ENCODE assay signal across 8 cellular contexts in genomic region chr18:23071285-23071684, GRCh38.
DNase-seq lines count a peak whose midpoint lies in the region; ATAC-seq and TF ChIP-seq lines count a peak whose summit lies in the region.

No MANE protein-coding gene starts in this region.

- no peaks in the 10 kb centered on the region for H4K20me1 ChIP-seq in OCI-LY7 (ENCODE audit: insufficient read depth, low read length)

- peak overlapping the region; percentile 19 for H3K4me3 ChIP-seq in OCI-LY7 (ENCODE audit: low read depth, low read length, poor library complexity, severe bottlenecking)
- no peak overlapping the region for H3K4me3 ChIP-seq in stomach

- no peak for TF ChIP-seq CTCF in OCI-LY7 (conservative IDR thresholded peaks at IDR 0.05; ENCODE audit: low read length)
- no peak for TF ChIP-seq CTCF in stomach (IDR thresholded peaks at IDR 0.05)

- CTCF ChIA-PET in OCI-LY7 (lab: Charles Lee; ENCODE audit: unreplicated experiment) (no interaction called here), HEK293T (lab: Yijun Ruan, JAX) (interaction anchor here (1.0 kb wide), 1 partner anchor 47 kb away, joined by 3 read pairs; no protein-coding TSS in a partner anchor)

- WGBS in stomach, 5 donors: 59 to 76% (median 64%) methylated on average over 5 of the region's 5 CpGs

- POLR2A ChIA-PET in OCI-LY7 (lab: Charles Lee) (interaction anchor here (0.5 to 1.9 kb wide), 5 partner anchors 35 to 334 kb away, joined by 3 to 4 read pairs (median 3); no protein-coding TSS in a partner anchor), HEK293T (lab: Yijun Ruan, JAX) (no interaction called here)

- H3K9me3 ChIP-seq in OCI-LY7 (ENCODE audit: low read length) (no peaks in the 10 kb centered on the region), stomach (no peaks in the 10 kb centered on the region)

- peaks cover 19% of the 10 kb centered on the region for H3K9me3 Mint-ChIP-seq in activated T-helper 1 cell treated with anti-CD3 and anti-CD28 coated beads, Interleukin-12 subunit alpha, Interleukin-12 subunit beta, Interleukin-2, Interleukin-4 antibody, amounts not matched to agents 30 ng/mL and 10 ng/mL and 1 ng/mL, durations not matched to agents 14 hours and 24 hours and 36 hours
- peaks cover 3% of the 10 kb centered on the region for H3K9me3 Mint-ChIP-seq in memory B cell

- peak overlapping the region; percentile 89 for H2AFZ ChIP-seq in OCI-LY7 (ENCODE audit: low read length)

- TF ChIP-seq EP300 in stomach (IDR thresholded peaks at IDR 0.05): no peak

- H3K9me2 ChIP-seq in OCI-LY7 (ENCODE audit: insufficient read depth, low read length): no peaks in the 10 kb centered on the region

- H3K27me3 Mint-ChIP-seq in activated T-helper 1 cell treated with anti-CD3 and anti-CD28 coated beads, Interleukin-12 subunit alpha, Interleukin-12 subunit beta, Interleukin-2, Interleukin-4 antibody, amounts not matched to agents 30 ng/mL and 10 ng/mL and 1 ng/mL, durations not matched to agents 14 hours and 24 hours and 36 hours (ENCODE audit: insufficient read depth): peaks cover 2% of the 10 kb centered on the region
- H3K27me3 Mint-ChIP-seq in memory B cell: no peaks in the 10 kb centered on the region

- BruUV-seq in OCI-LY7 (replicated peaks; lab: Mats Ljungman, UMichigan): no TSS peak

- DNase-seq in OCI-LY7 (ENCODE audit: low spot score) (peak; percentile 95), memory B cell (ENCODE audit: low spot score in 2 of 2) (peak; percentile 17 to 51), stomach (peak; percentile 50), middle frontal gyrus (ENCODE audit: extremely low spot score, low spot score) (no peak), HEK293T (ENCODE audit: extremely low spot score) (no peak)
- DNase-seq in activated T-helper 1 cell treated with anti-CD3 and anti-CD28 coated beads, Interleukin-12 subunit alpha, Interleukin-12 subunit beta, Interleukin-2, Interleukin-4 antibody, amounts not matched to agents 30 ng/mL and 10 ng/mL and 1 ng/mL, durations not matched to agents 14 hours and 24 hours and 36 hours (ENCODE audit: low spot score): peak; percentile 86

- peak overlapping the region; percentile 58 for H3K4me2 ChIP-seq in OCI-LY7 (ENCODE audit: low read length)

- peak overlapping the region; percentile 63 for H3K4me3 Mint-ChIP-seq in activated T-helper 1 cell treated with anti-CD3 and anti-CD28 coated beads, Interleukin-12 subunit alpha, Interleukin-12 subunit beta, Interleukin-2, Interleukin-4 antibody, amounts not matched to agents 30 ng/mL and 10 ng/mL and 1 ng/mL, durations not matched to agents 14 hours and 24 hours and 36 hours
- peak overlapping the region; percentile 74 for H3K4me3 Mint-ChIP-seq in memory B cell

- H3K27ac Mint-ChIP-seq in activated T-helper 1 cell treated with anti-CD3 and anti-CD28 coated beads, Interleukin-12 subunit alpha, Interleukin-12 subunit beta, Interleukin-2, Interleukin-4 antibody, amounts not matched to agents 30 ng/mL and 10 ng/mL and 1 ng/mL, durations not matched to agents 14 hours and 24 hours and 36 hours: peak overlapping the region; percentile 97
- H3K27ac Mint-ChIP-seq in memory B cell: peak overlapping the region; percentile 12

- peaks cover 19% of the 10 kb centered on the region for H3K36me3 Mint-ChIP-seq in activated T-helper 1 cell treated with anti-CD3 and anti-CD28 coated beads, Interleukin-12 subunit alpha, Interleukin-12 subunit beta, Interleukin-2, Interleukin-4 antibody, amounts not matched to agents 30 ng/mL and 10 ng/mL and 1 ng/mL, durations not matched to agents 14 hours and 24 hours and 36 hours (ENCODE audit: low read depth)
- no peaks in the 10 kb centered on the region for H3K36me3 Mint-ChIP-seq in memory B cell

- peaks cover 50% of the 10 kb centered on the region for H3K4me1 ChIP-seq in OCI-LY7 (ENCODE audit: insufficient read depth, low read length, poor library complexity, severe bottlenecking)
- peaks cover 0 to 31% (median 5%) of the 10 kb centered on the region in 4 donors for H3K4me1 ChIP-seq in stomach

- intact Hi-C loops in OCI-LY7 (cut with micrococcal nuclease; ENCODE audit: unreplicated experiment): loop anchor here (5.0 to 10.0 kb wide), 3 partner anchors 61 to 171 kb away; partner anchors contain the start of gene RBBP8
- intact Hi-C loops in activated T-helper 1 cell treated with anti-CD3 and anti-CD28 coated beads, Interleukin-12 subunit alpha, Interleukin-12 subunit beta, Interleukin-2, Interleukin-4 antibody, amounts not matched to agents 30 ng/mL and 10 ng/mL and 1 ng/mL, durations not matched to agents 14 hours and 24 hours and 36 hours (cut with micrococcal nuclease): loop anchor here (5.0 to 10.0 kb wide), 4 partner anchors 61 to 944 kb away; partner anchors contain the start of genes RBBP8 and TTC39C
- intact Hi-C loops in stomach (cut with DNase I; ENCODE audit: low total_unique reads): no loop called here

- H3K4me1 Mint-ChIP-seq in activated T-helper 1 cell treated with anti-CD3 and anti-CD28 coated beads, Interleukin-12 subunit alpha, Interleukin-12 subunit beta, Interleukin-2, Interleukin-4 antibody, amounts not matched to agents 30 ng/mL and 10 ng/mL and 1 ng/mL, durations not matched to agents 14 hours and 24 hours and 36 hours (ENCODE audit: low read depth): peaks cover 60% of the 10 kb centered on the region
- peaks cover 37% of the 10 kb centered on the region for H3K4me1 Mint-ChIP-seq in memory B cell

- ATAC-seq in GM18517 (IDR thresholded peaks at IDR 0.05; ENCODE audit: unreplicated experiment) (peak; percentile 96), HG02852 (IDR thresholded peaks at IDR 0.05; ENCODE audit: unreplicated experiment) (peak; percentile 97), memory B cell (ENCODE audit: low read depth) (peak; percentile 99)

- no peak for TF ChIP-seq POLR2A in stomach (IDR thresholded peaks at IDR 0.05)

- peaks cover 0 to 10% (median 0%) of the 10 kb centered on the region in 3 donors for H3K27me3 ChIP-seq in stomach

- H3K27ac ChIP-seq in OCI-LY7 (ENCODE audit: low read depth, low read length, poor library complexity, severe bottlenecking) (peak overlapping the region; percentile 66), stomach (peak overlapping the region in 1 of 5 donors; percentile 27)

- H3K36me3 ChIP-seq in OCI-LY7 (ENCODE audit: insufficient read depth, low read length): no peaks in the 10 kb centered on the region
- no peaks in the 10 kb centered on the region for H3K36me3 ChIP-seq in stomach

- H3K79me2 ChIP-seq in OCI-LY7 (ENCODE audit: insufficient read depth, low read depth, low read length): no peaks in the 10 kb centered on the region

TF ChIP-seq in HEK293T, 16 proteins besides CTCF, POLR2A, EP300 and RAD21:
- TF ChIP-seq FOXK2 (IDR thresholded peaks at IDR 0.05) (no peak), ARNT (IDR thresholded peaks at IDR 0.05) (no peak), NFRKB (IDR thresholded peaks at IDR 0.05) (no peak), TARDBP (IDR thresholded peaks at IDR 0.05) (no peak), SUZ12 (IDR thresholded peaks at IDR 0.05) (no peak), ZNF384 (IDR thresholded peaks at IDR 0.05) (no peak), ELF4 (IDR thresholded peaks at IDR 0.05) (no peak), L3MBTL2 (conservative IDR thresholded peaks at IDR 0.05) (no peak), FOXA1 (IDR thresholded peaks at IDR 0.05) (no peak), PKNOX1 (IDR thresholded peaks at IDR 0.05) (no peak), BHLHE40 (IDR thresholded peaks at IDR 0.05; ENCODE audit: borderline replicate concordance) (no peak), CTBP1 (IDR thresholded peaks at IDR 0.05; ENCODE audit: borderline replicate concordance) (no peak), HDGF (IDR thresholded peaks at IDR 0.05; ENCODE audit: borderline replicate concordance) (no peak), SP1 (IDR thresholded peaks at IDR 0.05) (no peak), LEF1 (IDR thresholded peaks at IDR 0.05; ENCODE audit: borderline replicate concordance) (no peak), FOXM1 (IDR thresholded peaks at IDR 0.05; ENCODE audit: borderline replicate concordance) (no peak)

Comparison
In these comparisons a context has a peak if more than half of its experiments do, and no peak if none do; other contexts are left out.
1. DNase-seq: peak in OCI-LY7 (single experiment), activated T-helper 1 cell treated with anti-CD3 and anti-CD28 coated beads, Interleukin-12 subunit alpha, Interleukin-12 subunit beta, Interleukin-2, Interleukin-4 antibody, amounts not matched to agents 30 ng/mL and 10 ng/mL and 1 ng/mL, durations not matched to agents 14 hours and 24 hours and 36 hours (single experiment), memory B cell (2 of 2) and stomach (single experiment); none in middle frontal gyrus (single experiment) and HEK293T (single experiment).
2. Peak in every context shown above with its lines, with median percentiles within 50 percentile points of each other: ATAC-seq.